20 cellular contexts compared by ENCODE assay signal in genomic region chr18:11412790-11413189, GRCh38.
"Had no signal": no experiment of that assay in that cellular context is flagged by ENCODE, and none has a peak within 500 bp of the region (broad histone marks: within the 10 kb centered on the region; RNA-seq: fewer than 3 reads in every experiment).

No MANE protein-coding gene starts in this region.

- H3K9ac ChIP-seq: neural progenitor cell had no signal

- H3K9me3 ChIP-seq: ascending aorta, breast epithelium, prostate gland, tibial nerve, uterus had no signal

- H3K36me3 ChIP-seq: ascending aorta, breast epithelium, neural progenitor cell, prostate gland, tibial nerve, uterus, WERI-Rb-1 had no signal

- H3K27ac ChIP-seq: ascending aorta, breast epithelium, hepatocyte, neural progenitor cell, prostate gland, tibial nerve, uterus, WERI-Rb-1 had no signal

- H3K79me2 ChIP-seq: hepatocyte had no signal

- H3K27me3 ChIP-seq: ascending aorta, breast epithelium, hepatocyte, neural progenitor cell, tibial nerve, uterus had no signal

- DNase-seq: activated CD4-positive, alpha-beta memory T cell treated with anti-CD3 and anti-CD28 coated beads for 36 hours; activated CD4-positive, alpha-beta T cell treated with anti-CD3 and anti-CD28 coated beads for 4 hours; activated naive CD4-positive, alpha-beta T cell treated with Interleukin-2 at 50 U/mL for 16 hours; cerebellar nuclear complex; cortex of kidney; mesenchymal stem cell; mucosa of descending colon; naive B cell; right cardiac atrium; stimulated activated CD4-positive, alpha-beta T cell treated with anti-CD3 and anti-CD28 coated beads, Interleukin-15, amount 100 ng/mL, for 24 hours; stimulated activated CD4-positive, alpha-beta T cell treated with anti-CD3 and anti-CD28 coated beads, Interleukin-2, amount 100 ng/mL, for 48 hours; uterus; WERI-Rb-1 had no signal

- H3K4me2 ChIP-seq: hepatocyte, neural progenitor cell had no signal

- H3K4me3 ChIP-seq: ascending aorta, breast epithelium, hepatocyte, mucosa of descending colon, neural progenitor cell, prostate gland, skin epidermis, tibial nerve, uterus had no signal

- H2AFZ ChIP-seq: hepatocyte, neural progenitor cell had no signal

- H3K4me1 ChIP-seq: ascending aorta, breast epithelium, neural progenitor cell, prostate gland, uterus had no signal

- ATAC-seq: mucosa of descending colon, right cardiac atrium had no signal
